ENCODE assay signal across 26 cellular contexts in the genomic region with DNA sequence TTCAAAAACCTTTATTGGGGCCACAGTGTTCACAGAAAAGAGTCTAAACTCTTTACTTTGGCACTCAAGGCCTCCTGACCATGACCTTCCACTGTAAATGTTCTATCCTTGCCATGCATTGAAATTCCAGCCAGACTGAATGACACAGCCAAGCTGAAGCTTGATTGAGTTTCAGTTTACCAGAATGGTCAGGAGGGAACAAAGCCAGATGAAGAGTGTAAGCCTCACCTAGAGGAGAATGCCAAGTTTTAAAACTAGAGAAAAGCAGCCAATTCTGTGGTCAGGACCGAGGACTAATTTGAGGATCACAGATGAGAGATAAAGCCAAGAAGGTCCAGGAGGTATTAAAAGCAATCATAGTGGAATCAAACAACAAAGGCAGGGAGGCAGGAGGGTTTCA.
"Had no signal": no experiment of that assay in that cellular context is flagged by ENCODE, and none has a peak within 500 bp of the region (broad histone marks: within the 10 kb centered on the region; RNA-seq: fewer than 3 reads in every experiment).

No MANE protein-coding gene starts in this region.

- H3K9me3 Mint-ChIP-seq: activated CD4-positive, alpha-beta memory T cell treated with anti-CD3 and anti-CD28 coated beads, Interleukin-2, amount 10 ng/mL, durations not matched to agents 7 days and 5 days had no signal

- H3K4me1 Mint-ChIP-seq: activated CD4-positive, alpha-beta memory T cell treated with anti-CD3 and anti-CD28 coated beads, Interleukin-2, amount 10 ng/mL, durations not matched to agents 7 days and 5 days; activated CD4-positive, alpha-beta T cell treated with anti-CD3 and anti-CD28 coated beads for 36 hours; activated naive CD8-positive, alpha-beta T cell treated with anti-CD3 and anti-CD28 coated beads, Interleukin-2, amount 10 ng/mL, durations not matched to agents 7 days and 5 days had no signal

- H3K4me3 Mint-ChIP-seq: activated CD4-positive, alpha-beta memory T cell treated with anti-CD3 and anti-CD28 coated beads, Interleukin-2, amount 10 ng/mL, durations not matched to agents 7 days and 5 days; activated CD4-positive, alpha-beta T cell treated with anti-CD3 and anti-CD28 coated beads for 36 hours; activated naive CD8-positive, alpha-beta T cell treated with anti-CD3 and anti-CD28 coated beads, Interleukin-2, amount 10 ng/mL, durations not matched to agents 7 days and 5 days; activated T-cell treated with anti-CD3 and anti-CD28 coated beads, Interleukin-2, amount 50 U/mL, for 72 hours had no signal

- H3K27me3 Mint-ChIP-seq: activated CD4-positive, alpha-beta memory T cell treated with anti-CD3 and anti-CD28 coated beads, Interleukin-2, amount 10 ng/mL, durations not matched to agents 7 days and 5 days; activated CD4-positive, alpha-beta T cell treated with anti-CD3 and anti-CD28 coated beads for 36 hours; activated naive CD8-positive, alpha-beta T cell treated with anti-CD3 and anti-CD28 coated beads, Interleukin-2, amount 10 ng/mL, durations not matched to agents 7 days and 5 days had no signal

- H3K36me3 Mint-ChIP-seq: activated naive CD8-positive, alpha-beta T cell treated with anti-CD3 and anti-CD28 coated beads, Interleukin-2, amount 10 ng/mL, durations not matched to agents 7 days and 5 days had no signal

- H3K4me3 ChIP-seq: adrenal gland, SK-N-MC had no signal

- DNase-seq: activated CD4-positive, alpha-beta memory T cell treated with anti-CD3 and anti-CD28 coated beads, Interleukin-2, amount 10 ng/mL, durations not matched to agents 7 days and 5 days; activated CD4-positive, alpha-beta T cell treated with anti-CD3 and anti-CD28 coated beads for 36 hours; activated CD4-positive, alpha-beta T cell treated with anti-CD3 and anti-CD28 coated beads, Interleukin-2, amount 50 U/mL, for 1 hour; activated naive CD4-positive, alpha-beta T cell treated with anti-CD3 and anti-CD28 coated beads, Interleukin-2, amount 50 U/mL, for 16 hours; activated naive CD8-positive, alpha-beta T cell treated with anti-CD3 and anti-CD28 coated beads, Interleukin-2, amount 10 ng/mL, durations not matched to agents 7 days and 5 days; activated T-cell treated with anti-CD3 and anti-CD28 coated beads, Interleukin-2, amount 50 U/mL, for 72 hours; adrenal gland; anterior cingulate cortex; brain microvascular endothelial cell; cerebellar nuclear complex; KG1; NCI-H1092; NCI-H1417; NCI-H1694; NCI-H2029; NCI-H2107; NCI-H2171 treated with DMSO at 0.1 percent for 48 hours; NCI-H226; NCI-H526; NCI-H774; NK-92 treated with Interleukin-12 subunit alpha and Interleukin-12 subunit beta, amount 100 ng/mL, for 24 hours; OCI-M1; RPMI8226; T-helper 1 cell; WERI-Rb-1 had no signal

- H3K27ac Mint-ChIP-seq: activated CD4-positive, alpha-beta memory T cell treated with anti-CD3 and anti-CD28 coated beads, Interleukin-2, amount 10 ng/mL, durations not matched to agents 7 days and 5 days; activated CD4-positive, alpha-beta T cell treated with anti-CD3 and anti-CD28 coated beads for 36 hours; activated naive CD8-positive, alpha-beta T cell treated with anti-CD3 and anti-CD28 coated beads, Interleukin-2, amount 10 ng/mL, durations not matched to agents 7 days and 5 days; activated T-cell treated with anti-CD3 and anti-CD28 coated beads, Interleukin-2, amount 50 U/mL, for 72 hours had no signal
